Comparison of ENCODE assay signal across 19 cellular contexts in the genomic region with DNA sequence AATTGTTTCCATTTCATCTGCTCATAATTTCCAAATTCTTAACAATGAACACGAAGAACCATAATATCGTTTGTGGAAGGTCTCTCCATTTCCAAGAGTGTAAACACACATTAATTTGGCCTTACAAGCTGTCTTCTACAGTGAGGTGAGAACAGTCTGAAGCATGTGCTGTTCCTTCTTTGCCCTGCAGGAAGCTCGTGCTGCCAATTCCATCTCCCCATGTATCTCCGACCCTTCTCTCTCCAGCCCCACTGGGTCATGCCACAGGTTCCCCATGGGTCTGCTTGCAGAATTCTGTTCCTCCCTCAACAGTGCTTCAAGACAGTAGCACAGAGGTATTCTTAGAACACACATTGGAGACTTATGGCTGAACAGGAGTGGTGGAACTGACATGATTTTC.
DNase-seq lines count a peak whose midpoint lies in the region; ATAC-seq and TF ChIP-seq lines count a peak whose summit lies in the region.
"Had no signal": no experiment of that assay in that cellular context is flagged by ENCODE, and none has a peak within 500 bp of the region (broad histone marks: within the 10 kb centered on the region; RNA-seq: fewer than 3 reads in every experiment).

No MANE protein-coding gene starts in this region.

- H3K36me3 Mint-ChIP-seq in stimulated activated naive CD8-positive, alpha-beta T cell treated with anti-CD3 and anti-CD28 coated beads, Interleukin-15, Interleukin-2, amounts not matched to agents 100 ng/mL and 50 ng/mL, for 24 hours (ENCODE audit: low read depth): peaks cover 71% of the 10 kb centered on the region
- H3K36me3 Mint-ChIP-seq in activated CD8-positive, alpha-beta T cell treated with anti-CD3 and anti-CD28 coated beads, Interleukin-2, amount 10 ng/mL, durations not matched to agents 7 days and 5 days (ENCODE audit: low read depth): peaks cover 64% of the 10 kb centered on the region

- peaks cover 77% of the 10 kb centered on the region for H3K4me1 Mint-ChIP-seq in stimulated activated naive CD8-positive, alpha-beta T cell treated with anti-CD3 and anti-CD28 coated beads, Interleukin-15, Interleukin-2, amounts not matched to agents 100 ng/mL and 50 ng/mL, for 24 hours (ENCODE audit: low read depth)
- peaks cover 73% of the 10 kb centered on the region for H3K4me1 Mint-ChIP-seq in activated CD8-positive, alpha-beta T cell treated with anti-CD3 and anti-CD28 coated beads, Interleukin-2, amount 10 ng/mL, durations not matched to agents 7 days and 5 days (ENCODE audit: low read depth)

- no peaks in the 10 kb centered on the region for H3K9me3 Mint-ChIP-seq in stimulated activated naive CD8-positive, alpha-beta T cell treated with anti-CD3 and anti-CD28 coated beads, Interleukin-15, Interleukin-2, amounts not matched to agents 100 ng/mL and 50 ng/mL, for 24 hours
- H3K9me3 Mint-ChIP-seq in activated CD8-positive, alpha-beta T cell treated with anti-CD3 and anti-CD28 coated beads, Interleukin-2, amount 10 ng/mL, durations not matched to agents 7 days and 5 days (ENCODE audit: insufficient read depth): no peaks in the 10 kb centered on the region
- H3K9me3 Mint-ChIP-seq: stimulated activated naive B cell treated with anti-CD40 and anti-IgM and Interleukin-4, amounts not matched to agents 10 μg/mL and 1 μg/mL and 100 μg/mL, for 72 hours had no signal

- H3K27me3 Mint-ChIP-seq in stimulated activated naive CD8-positive, alpha-beta T cell treated with anti-CD3 and anti-CD28 coated beads, Interleukin-15, Interleukin-2, amounts not matched to agents 100 ng/mL and 50 ng/mL, for 24 hours: no peaks in the 10 kb centered on the region
- H3K27me3 Mint-ChIP-seq in activated CD8-positive, alpha-beta T cell treated with anti-CD3 and anti-CD28 coated beads, Interleukin-2, amount 10 ng/mL, durations not matched to agents 7 days and 5 days (ENCODE audit: low read depth): no peaks in the 10 kb centered on the region
- H3K27me3 Mint-ChIP-seq: brain; stimulated activated naive B cell treated with anti-CD40 and anti-IgM and Interleukin-4, amounts not matched to agents 10 μg/mL and 1 μg/mL and 100 μg/mL, for 72 hours had no signal

- POLR2A ChIA-PET in activated CD8-positive, alpha-beta T cell treated with anti-CD3 and anti-CD28 coated beads, Interleukin-2, amount 10 ng/mL, durations not matched to agents 7 days and 5 days (lab: Charles Lee): interaction anchor here (0.5 to 1.3 kb wide), 4 partner anchors 9 to 1411 kb away, joined by 3 to 4 read pairs (median 4); a partner anchor contains a TSS

- no peak for DNase-seq in stimulated activated naive CD8-positive, alpha-beta T cell treated with anti-CD3 and anti-CD28 coated beads, Interleukin-15, Interleukin-2, amounts not matched to agents 100 U/mL and 50 U/mL, for 24 hours
- DNase-seq in activated CD8-positive, alpha-beta T cell treated with anti-CD3 and anti-CD28 coated beads, Interleukin-2, amount 10 ng/mL, durations not matched to agents 7 days and 5 days: no peak
- DNase-seq in fibroblast of the aortic adventitia (ENCODE audit: low read depth): no peak
- no peak for DNase-seq in HuH-7.5 (ENCODE audit: low spot score)
- no peak for DNase-seq in G401 (ENCODE audit: low spot score)
- DNase-seq: H7; heart right ventricle; lower lobe of right lung; NCI-H1436 treated with DMSO at 0.1 percent for 48 hours; NCI-H2171 treated with DMSO at 0.1 percent for 48 hours; pancreas; right lobe of liver; stimulated activated naive B cell treated with anti-CD40 and anti-IgM and Interleukin-4, amounts not matched to agents 10 μg/mL and 1 μg/mL and 100 μg/mL, for 72 hours; SW 1271; trophoblast cell had no signal

- peak overlapping the region; percentile 25 for H3K4me3 Mint-ChIP-seq in stimulated activated naive CD8-positive, alpha-beta T cell treated with anti-CD3 and anti-CD28 coated beads, Interleukin-15, Interleukin-2, amounts not matched to agents 100 ng/mL and 50 ng/mL, for 24 hours
- H3K4me3 Mint-ChIP-seq in activated CD8-positive, alpha-beta T cell treated with anti-CD3 and anti-CD28 coated beads, Interleukin-2, amount 10 ng/mL, durations not matched to agents 7 days and 5 days: peak overlapping the region; percentile 42
- H3K4me3 Mint-ChIP-seq: brain; stimulated activated naive B cell treated with anti-CD40 and anti-IgM and Interleukin-4, amounts not matched to agents 10 μg/mL and 1 μg/mL and 100 μg/mL, for 72 hours had no signal

- in situ Hi-C loops in G401 (cut with HindIII; ENCODE audit: low sequenced_read_pairs): no loop called here

- CTCF ChIA-PET in activated CD8-positive, alpha-beta T cell treated with anti-CD3 and anti-CD28 coated beads, Interleukin-2, amount 10 ng/mL, durations not matched to agents 7 days and 5 days (lab: Charles Lee): interaction anchor here (0.9 to 1.9 kb wide), 3 partner anchors 13 to 59 kb away, joined by 3 to 9 read pairs (median 4); no protein-coding TSS in a partner anchor

- peak; percentile 3 for TF ChIP-seq CTCF in fibroblast of the aortic adventitia (IDR thresholded peaks at IDR 0.05; ENCODE audit: insufficient read depth, low read length)

- no peak for ATAC-seq in stimulated activated naive CD8-positive, alpha-beta T cell treated with anti-CD3 and anti-CD28 coated beads, Interleukin-15, Interleukin-2, amounts not matched to agents 100 U/mL and 50 U/mL, for 24 hours
- ATAC-seq in activated CD8-positive, alpha-beta T cell treated with anti-CD3 and anti-CD28 coated beads, Interleukin-2, amount 10 ng/mL, durations not matched to agents 7 days and 5 days: peak; percentile 20
- no peak for ATAC-seq in GM18868 (IDR thresholded peaks at IDR 0.05; ENCODE audit: unreplicated experiment)
- ATAC-seq: heart right ventricle; lower lobe of right lung; pancreas; right lobe of liver; stimulated activated naive B cell treated with anti-CD40 and anti-IgM and Interleukin-4, amounts not matched to agents 10 μg/mL and 1 μg/mL and 100 μg/mL, for 72 hours had no signal

- peak overlapping the region; percentile 77 for H3K27ac Mint-ChIP-seq in stimulated activated naive CD8-positive, alpha-beta T cell treated with anti-CD3 and anti-CD28 coated beads, Interleukin-15, Interleukin-2, amounts not matched to agents 100 ng/mL and 50 ng/mL, for 24 hours
- peak overlapping the region; percentile 87 for H3K27ac Mint-ChIP-seq in activated CD8-positive, alpha-beta T cell treated with anti-CD3 and anti-CD28 coated beads, Interleukin-2, amount 10 ng/mL, durations not matched to agents 7 days and 5 days

- no peak overlapping the region for H3K4me3 ChIP-seq in fibroblast of the aortic adventitia (ENCODE audit: low read depth, low read length)
- H3K4me3 ChIP-seq: coronary artery, heart right ventricle, lower lobe of right lung, pancreas, right lobe of liver had no signal
